Comparison of ENCODE assay signal across 8 cellular contexts in genomic region chr6:137013738-137014602, GRCh38. TPM values are rescaled to one million over a fixed set of nuclear protein-coding genes. Genes with fewer than 3 reads are reported as not detected.
DNase-seq lines count a peak whose midpoint lies in the region; ATAC-seq and TF ChIP-seq lines count a peak whose summit lies in the region.

No MANE protein-coding gene starts in this region.

- ATAC-seq in omental fat pad (ENCODE audit: low FRiP score) (peak; percentile 82), HG03108 (IDR thresholded peaks at IDR 0.05; ENCODE audit: unreplicated experiment) (no peak), HG02623 (IDR thresholded peaks at IDR 0.05; ENCODE audit: unreplicated experiment) (no peak)

- DNase-seq in H4 (ENCODE audit: low spot score) (peak; percentile 17), NCI-H460 (ENCODE audit: extremely low read depth, low read depth) (peak; percentile 16), epidermal melanocyte (ENCODE audit: insufficient read length, low spot score) (peak; percentile 40), omental fat pad (ENCODE audit: low spot score) (no peak), activated T-cell treated with anti-CD3 and anti-CD28 coated beads for 4 hours (no peak)
- no peak for DNase-seq in effector CD8-positive, alpha-beta T cell (lab: John Stamatoyannopoulos, UW)

- no peak for TF ChIP-seq CTCF in omental fat pad (IDR thresholded peaks at IDR 0.05)

RNA-seq across cellular contexts. Expression of gene IL20RA, which starts 30.8 kb away (rescaled TPM):
- 0.14 TPM in 1 of 2 replicates, not detected in the other for total RNA-seq in H4 (2014; rRNA removed; shearing (Covaris generic))
- 0.02 TPM in 1 of 2 replicates, not detected in the other for total RNA-seq in NCI-H460 (2014; rRNA removed; shearing (Covaris generic))
- not detected in 2 replicates for polyA plus RNA-seq in NCI-H460 (2014; cell fraction: nucleus; rRNA removed)
- total RNA-seq in omental fat pad = 1 to 10 TPM; 1.1 to 4.6 (median 1.4) TPM

Comparison
In these comparisons a context has a peak if more than half of its experiments do, and no peak if none do; other contexts are left out.
1. DNase-seq: peak in H4 (single experiment), NCI-H460 (single experiment) and epidermal melanocyte (single experiment); none in omental fat pad (single experiment), activated T-cell treated with anti-CD3 and anti-CD28 coated beads for 4 hours (single experiment) and effector CD8-positive, alpha-beta T cell (single experiment).